16 cellular contexts compared by ENCODE assay signal in genomic region chr7:96314402-96315108, GRCh38.
DNase-seq lines count a peak whose midpoint lies in the region; ATAC-seq and TF ChIP-seq lines count a peak whose summit lies in the region.
"Had no signal": no experiment of that assay in that cellular context is flagged by ENCODE, and none has a peak within 500 bp of the region (broad histone marks: within the 10 kb centered on the region; RNA-seq: fewer than 3 reads in every experiment).

No MANE protein-coding gene starts in this region.

- TF ChIP-seq CTCF in RWPE2 (IDR thresholded peaks at IDR 0.05; ENCODE audit: poor library complexity, severe bottlenecking), result no peak

- peak; percentile 27 for DNase-seq in HK-2 (ENCODE audit: unreplicated experiment)
- no peak for DNase-seq in RWPE2 (ENCODE audit: low spot score)
- peak; percentile 40 for DNase-seq in glomerular visceral epithelial cell (ENCODE audit: extremely low spot score)
- peak; percentile 15 for DNase-seq in superior temporal gyrus (ENCODE audit: extremely low spot score)
- no peak for DNase-seq in retina
- DNase-seq in stimulated activated CD4-positive, alpha-beta T cell treated with anti-CD3 and anti-CD28 coated beads, Interleukin-4, amount 100 ng/mL, for 1 hour, result no peak
- DNase-seq: activated CD8-positive, alpha-beta memory T cell treated with anti-CD3 and anti-CD28 coated beads for 24 hours; activated naive CD4-positive, alpha-beta T cell treated with Interleukin-2 at 50 U/mL for 16 hours; CD8-positive, alpha-beta memory T cell; immature natural killer cell; MG63; naive thymus-derived CD8-positive, alpha-beta T cell; NCI-H2107; right lobe of liver; T-helper 9 cell had no signal

- H3K27me3 ChIP-seq in RWPE2 (ENCODE audit: insufficient read depth, poor library complexity, severe bottlenecking), result no peaks in the 10 kb centered on the region
- H3K27me3 ChIP-seq: MG63, right lobe of liver had no signal

- peaks cover 9% of the 10 kb centered on the region for H3K4me1 ChIP-seq in RWPE2 (ENCODE audit: insufficient read depth, poor library complexity, severe bottlenecking)

- H3K27ac ChIP-seq in RWPE2 (ENCODE audit: poor library complexity, severe bottlenecking), result peak overlapping the region; percentile 4
- H3K27ac ChIP-seq: right lobe of liver had no signal

- peak; percentile 87 for ATAC-seq in RWPE2 (ENCODE audit: low read depth)
- ATAC-seq in HG03045 (IDR thresholded peaks at IDR 0.05; ENCODE audit: unreplicated experiment), result no peak
- ATAC-seq: naive thymus-derived CD8-positive, alpha-beta T cell had no signal

- H3K4me3 ChIP-seq in RWPE2 (ENCODE audit: severe bottlenecking), result no peak overlapping the region
- H3K4me3 ChIP-seq: MG63, right lobe of liver had no signal

- H3K9me3 ChIP-seq in RWPE2 (ENCODE audit: severe bottlenecking), result no peaks in the 10 kb centered on the region
- H3K9me3 ChIP-seq: MG63, right lobe of liver had no signal

- no peaks in the 10 kb centered on the region for H3K36me3 ChIP-seq in RWPE2 (ENCODE audit: low read depth)
- H3K36me3 ChIP-seq: MG63, right lobe of liver had no signal

Comparison
In these comparisons a context has a peak if more than half of its experiments do, and no peak if none do; other contexts are left out.
1. DNase-seq: peak in HK-2 (single experiment), glomerular visceral epithelial cell (single experiment) and superior temporal gyrus (single experiment); none in RWPE2 (single experiment), retina (single experiment) and stimulated activated CD4-positive, alpha-beta T cell treated with anti-CD3 and anti-CD28 coated beads, Interleukin-4, amount 100 ng/mL, for 1 hour (single experiment).